ENCODE assay signal across 24 cellular contexts in genomic region chr4:1772869-1773538, GRCh38. TPM values are rescaled to one million over a fixed set of nuclear protein-coding genes. Genes with fewer than 3 reads are reported as not detected.
A peak's percentile ranks its signal among the peaks of the same experiment; 100 is the strongest.
DNase-seq lines count a peak whose midpoint lies in the region; ATAC-seq, FAIRE-seq and TF ChIP-seq lines count a peak whose summit lies in the region.
"Had no signal": no experiment of that assay in that cellular context is flagged by ENCODE, and none has a peak within 500 bp of the region (broad histone marks: within the 10 kb centered on the region; RNA-seq: fewer than 3 reads in every experiment).

No MANE protein-coding gene starts in this region.

- H3K4me1 ChIP-seq in GM12878 (ENCODE audit: control insufficient read depth, insufficient read depth, low read length), result peaks cover 9% of the 10 kb centered on the region
- peaks cover 2% of the 10 kb centered on the region for H3K4me1 ChIP-seq in parathyroid adenoma

- H3K27me3 ChIP-seq in GM12878 (replicated peaks in 1 of 2; ENCODE audit: control insufficient read depth in 2 of 2, insufficient read depth in 2 of 2, low read length in 1 of 2) (peaks cover 3% of the 10 kb centered on the region in 2 experiments; a peak in 3 of 4 replicates), parathyroid adenoma (ENCODE audit: control insufficient read depth, insufficient read depth, low read length) (no peaks in the 10 kb centered on the region)

- H3K4me2 ChIP-seq in GM12878 (ENCODE audit: control insufficient read depth, insufficient read depth) (no peak overlapping the region), parathyroid adenoma (ENCODE audit: low read length) (no peak overlapping the region)

- no peaks in the 10 kb centered on the region for H3K36me3 ChIP-seq in GM12878 (ENCODE audit: control insufficient read depth in 2 of 2, insufficient read depth in 2 of 2, low read length in 1 of 2)
- H3K36me3 ChIP-seq in parathyroid adenoma (ENCODE audit: control insufficient read depth, insufficient read depth, low read length), result no peaks in the 10 kb centered on the region
- H3K36me3 ChIP-seq: sigmoid colon had no signal

- H2AFZ ChIP-seq in GM12878 (ENCODE audit: control insufficient read depth, low read depth, low read length), result no peak overlapping the region
- peak overlapping the region; percentile 74 for H2AFZ ChIP-seq in parathyroid adenoma

- FAIRE-seq in GM12878 (lab: Jason Lieb, UNC), result no peak
- FAIRE-seq: RCC 7860, TTC549 had no signal

- no peaks in the 10 kb centered on the region for H3K9me3 Mint-ChIP-seq in activated naive CD4-positive, alpha-beta T cell treated with anti-CD3 and anti-CD28 coated beads, Interleukin-2, amount 50 U/mL, for 72 hours
- H3K9me3 Mint-ChIP-seq: central memory CD8-positive, alpha-beta T cell; HFFc6; naive thymus-derived CD4-positive, alpha-beta T cell had no signal

- no peak overlapping the region for H3K27ac ChIP-seq in GM12878 (ENCODE audit: control insufficient read depth, insufficient read depth)
- no peak overlapping the region for H3K27ac ChIP-seq in parathyroid adenoma
- no peak overlapping the region for H3K27ac ChIP-seq in caudate nucleus (ENCODE audit: low read depth, low read length)
- H3K27ac ChIP-seq: sigmoid colon had no signal

- no peaks in the 10 kb centered on the region for H3K36me3 Mint-ChIP-seq in activated naive CD4-positive, alpha-beta T cell treated with anti-CD3 and anti-CD28 coated beads, Interleukin-2, amount 50 U/mL, for 72 hours
- H3K36me3 Mint-ChIP-seq: naive thymus-derived CD4-positive, alpha-beta T cell had no signal

- no peak for TF ChIP-seq POLR2A in GM12878 (IDR thresholded peaks at IDR 0.05; ENCODE audit: low read depth, low read length)

- CTCF ChIA-PET in GM12878 (lab: Yijun Ruan, JAX), result interaction anchor here (0.8 to 1.2 kb wide), 2 partner anchors 37 to 129 kb away, joined by 3 read pairs; no protein-coding TSS in a partner anchor

- TF ChIP-seq RAD21 in GM12878 (IDR thresholded peaks at IDR 0.05; ENCODE audit: insufficient read depth, low read depth, low read length), result no peak

- TF ChIP-seq EP300 in GM12878 (IDR thresholded peaks at IDR 0.05; ENCODE audit: borderline replicate concordance in 1 of 2, control insufficient read depth in 1 of 2, low read depth in 2 of 2, low read length in 2 of 2), result no peak

- WGBS in GM12878 (ENCODE audit: insufficient coverage, insufficient replicate concordance, low lambda C conversion rate, missing lambda C conversion rate), result 29% methylated on average over 26 of the region's 30 CpGs

- no peak overlapping the region for H3K9ac ChIP-seq in GM12878 (ENCODE audit: control insufficient read depth, insufficient read depth, low read length)
- no peak overlapping the region for H3K9ac ChIP-seq in parathyroid adenoma

- no peak for TF ChIP-seq CTCF in GM12878 (IDR thresholded peaks at IDR 0.05 in 2 of 3, conservative IDR thresholded peaks at IDR 0.05 in 1 of 3; ENCODE audit: control insufficient read depth in 2 of 3, extremely low read depth in 1 of 3, insufficient read depth in 1 of 3, low read depth in 3 of 3, low read length in 3 of 3)
- TF ChIP-seq CTCF in parathyroid adenoma (IDR thresholded peaks at IDR 0.05), result no peak

- no peaks in the 10 kb centered on the region for H4K20me1 ChIP-seq in GM12878 (ENCODE audit: control insufficient read depth, insufficient read depth)

- intact Hi-C loops in GM12878 (cut with micrococcal nuclease; ENCODE audit: unreplicated experiment), result no loop called here

- DNase-seq in HPDE6-E6E7 (ENCODE audit: extremely low spot score) (peak; percentile 69), NCI-H2196 (lab: John Stamatoyannopoulos, UW; ENCODE audit: unreplicated experiment) (peak; percentile 72), GM12878 (ENCODE audit: low read depth, low spot score) (no peak), dermis blood vessel endothelial cell (no peak), caudate nucleus (lab: John Stamatoyannopoulos, UW) (no peak)
- DNase-seq in activated naive CD4-positive, alpha-beta T cell treated with anti-CD3 and anti-CD28 coated beads, Interleukin-2, amount 50 U/mL, for 72 hours (ENCODE audit: low spot score in 2 of 2), result no peak
- DNase-seq: activated CD4-positive, alpha-beta T cell treated with anti-CD3 and anti-CD28 coated beads for 4 hours; activated effector memory CD4-positive, alpha-beta T cell treated with Interleukin-2 at 50 U/mL for 16 hours; amniotic stem cell; effector memory CD4-positive, alpha-beta T cell; head of caudate nucleus; HFFc6; Kasumi-1; mammary epithelial cell; naive thymus-derived CD4-positive, alpha-beta T cell; NCI-H1417 treated with DMSO at 0.1 percent for 48 hours; NCI-H774; sigmoid colon; stimulated activated CD4-positive, alpha-beta T cell treated with anti-CD3 and anti-CD28 coated beads, Interleukin-1b, Interleukin-23, amount 100 ng/mL, for 48 hours; SW 1271 had no signal

- no TSS peak for BruUV-seq in GM12878 (replicated peaks; lab: Mats Ljungman, UMichigan)

- H3K27ac Mint-ChIP-seq in activated naive CD4-positive, alpha-beta T cell treated with anti-CD3 and anti-CD28 coated beads, Interleukin-2, amount 50 U/mL, for 72 hours, result no peak overlapping the region
- H3K27ac Mint-ChIP-seq: HFFc6; naive thymus-derived CD4-positive, alpha-beta T cell had no signal

- H3K79me2 ChIP-seq in GM12878 (ENCODE audit: control insufficient read depth, insufficient read depth, low read length) (no peaks in the 10 kb centered on the region), parathyroid adenoma (no peaks in the 10 kb centered on the region)

- H3K9me3 ChIP-seq in GM12878 (replicated peaks; ENCODE audit: control insufficient read depth, insufficient read depth, low read length) (no peaks in the 10 kb centered on the region), parathyroid adenoma (ENCODE audit: control insufficient read depth, low read length) (no peaks in the 10 kb centered on the region)
- H3K9me3 ChIP-seq: sigmoid colon had no signal

- SMC1A ChIA-PET in GM12878 (lab: Charles Lee; ENCODE audit: uncharacterized antibody, unreplicated experiment), result no interaction called here

- H3K4me3 ChIP-seq in GM12878, result no peak overlapping the region
- H3K4me3 ChIP-seq in parathyroid adenoma (ENCODE audit: low read depth, low read length), result no peak overlapping the region
- H3K4me3 ChIP-seq: sigmoid colon had no signal

- in situ Hi-C loops in GM12878 (cut with MboI), result no loop called here

- POLR2A ChIA-PET in GM12878 (lab: Charles Lee), result no interaction called here

- peak; percentile 32 for ATAC-seq in GM12878
- ATAC-seq in activated naive CD4-positive, alpha-beta T cell treated with anti-CD3 and anti-CD28 coated beads, Interleukin-2, amount 50 U/mL, for 72 hours, result no peak
- ATAC-seq: naive thymus-derived CD4-positive, alpha-beta T cell had no signal

- RAD21 ChIA-PET in GM12878 (lab: Charles Lee; ENCODE audit: unreplicated experiment), result interaction anchor here (1.1 kb wide), 1 partner anchor 35 kb away, joined by 3 read pairs; no protein-coding TSS in a partner anchor

RNA-seq across cellular contexts. Expression of gene FGFR3, which starts 20.1 kb away (rescaled TPM):
- total RNA-seq in GM12878 (2013; cell fraction: nucleolus; rRNA removed), result not detected in 2 replicates
- 0.05 TPM in 1 of 2 replicates, not detected in the other for total RNA-seq in GM12878 (2014; rRNA removed)
- total RNA-seq in GM12878 (2014; rRNA removed; fragmentation: Illumina TruSeq; extraction: Trizol), result not detected in 2 replicates
- total RNA-seq in GM12878 (2021), result 0.33 and 0.37 TPM in 2 replicates
- polyA plus RNA-seq in GM12878 (2011; ENCODE audit: low read depth), result not detected
- polyA plus RNA-seq in GM12878 (2011; rRNA removed), result 0.01 and 0.05 TPM in 2 replicates
- polyA plus RNA-seq in GM12878 (2011; cell fraction: cytosol; rRNA removed), result 0.01 and 0.08 TPM in 2 replicates
- polyA plus RNA-seq in GM12878 (2011; cell fraction: nucleus; rRNA removed), result 0.18 and 0.25 TPM in 2 replicates
- 0.05 and 0.14 TPM in 2 replicates for polyA plus RNA-seq in GM12878 (2012)
- polyA plus RNA-seq in GM12878 (2014; fragmentation: Illumina TruSeq; extraction: Trizol), result not detected in 2 replicates
- polyA plus RNA-seq in GM12878 (2014; fragmentation: Nextera tagmentation; extraction: Ambion mirVana), result not detected
- polyA plus RNA-seq in GM12878 (2014; rRNA removed), result 0.26 TPM in 1 of 2 replicates, not detected in the other
- polyA plus RNA-seq in GM12878 (2016; fragmentation: Nextera tagmentation; extraction: Ambion mirVana), result under 1 TPM in 1 of 2 experiments, not detected in 1; 0.11 TPM
- polyA minus RNA-seq in GM12878 (2011; rRNA and poly(A)+ RNA removed), result not detected in 2 replicates
- 1.2 TPM in 1 of 2 replicates, not detected in the other for polyA minus RNA-seq in GM12878 (2011; cell fraction: cytosol; rRNA and poly(A)+ RNA removed)
- polyA minus RNA-seq in GM12878 (2011; cell fraction: nucleus; rRNA and poly(A)+ RNA removed), result 0.96 TPM in 1 of 2 replicates, not detected in the other
- 1.1 and 1.4 TPM in 2 replicates for total RNA-seq in dermis blood vessel endothelial cell
- under 1 TPM in 1 of 2 donors, not detected in 1; 0.12 TPM for total RNA-seq in activated naive CD4-positive, alpha-beta T cell treated with anti-CD3 and anti-CD28 coated beads, Interleukin-2, amount 50 U/mL, for 72 hours
- polyA plus RNA-seq: naive thymus-derived CD4-positive, alpha-beta T cell had no signal

RNA-seq across cellular contexts. Expression of gene TACC3, which starts 51.7 kb away (rescaled TPM):
- 45.6 and 47.9 TPM in 2 replicates for total RNA-seq in GM12878 (2013; cell fraction: nucleolus; rRNA removed)
- total RNA-seq in GM12878 (2014; rRNA removed) (48.1 and 66.7 TPM in 2 replicates), GM12878 (2014; rRNA removed; fragmentation: Illumina TruSeq; extraction: Trizol) (44.5 and 48.6 TPM in 2 replicates), GM12878 (2021) (120 and 121 TPM in 2 replicates), dermis blood vessel endothelial cell (13.4 and 34.2 TPM in 2 replicates)
- polyA plus RNA-seq in GM12878 (2011; ENCODE audit: low read depth), result 26.4 TPM
- polyA plus RNA-seq in GM12878 (2011; rRNA removed) (29.0 and 39.7 TPM in 2 replicates), GM12878 (2014; fragmentation: Illumina TruSeq; extraction: Trizol) (77.1 and 99.7 TPM in 2 replicates), GM12878 (2014; fragmentation: Nextera tagmentation; extraction: Ambion mirVana) (1 to 10 TPM; 2.8 to 8.1 TPM), GM12878 (2014; rRNA removed) (79.9 and 99.2 TPM in 2 replicates), GM12878 (2016; fragmentation: Nextera tagmentation; extraction: Ambion mirVana) (100 to 1,000 TPM; 103 to 115 TPM)
- polyA plus RNA-seq in GM12878 (2011; cell fraction: cytosol; rRNA removed), result 48.5 and 50.4 TPM in 2 replicates
- 145 and 206 TPM in 2 replicates for polyA plus RNA-seq in GM12878 (2011; cell fraction: nucleus; rRNA removed)
- polyA plus RNA-seq in GM12878 (2012), result 58.5 and 64.0 TPM in 2 replicates
- polyA minus RNA-seq in GM12878 (2011; rRNA and poly(A)+ RNA removed), result 10.1 and 26.4 TPM in 2 replicates
- polyA minus RNA-seq in GM12878 (2011; cell fraction: cytosol; rRNA and poly(A)+ RNA removed), result 17.0 and 25.1 TPM in 2 replicates
- polyA minus RNA-seq in GM12878 (2011; cell fraction: nucleus; rRNA and poly(A)+ RNA removed), result 17.8 and 34.8 TPM in 2 replicates
- 100 to 1,000 TPM; 195 to 295 TPM for total RNA-seq in activated naive CD4-positive, alpha-beta T cell treated with anti-CD3 and anti-CD28 coated beads, Interleukin-2, amount 50 U/mL, for 72 hours

RNA-seq across cellular contexts. Expression of gene TMEM129, which starts 51.9 kb away (rescaled TPM):
- total RNA-seq in GM12878 (2013; cell fraction: nucleolus; rRNA removed), result 20.1 and 24.9 TPM in 2 replicates
- 18.4 and 20.9 TPM in 2 replicates for total RNA-seq in GM12878 (2014; rRNA removed)
- total RNA-seq in GM12878 (2014; rRNA removed; fragmentation: Illumina TruSeq; extraction: Trizol), result 7.7 and 9.0 TPM in 2 replicates
- total RNA-seq in GM12878 (2021), result 19.3 and 20.4 TPM in 2 replicates
- polyA plus RNA-seq in GM12878 (2011; ENCODE audit: low read depth), result 3.5 TPM
- polyA plus RNA-seq in GM12878 (2011; rRNA removed), result 4.0 and 8.6 TPM in 2 replicates
- polyA plus RNA-seq in GM12878 (2011; cell fraction: cytosol; rRNA removed), result 15.0 and 28.3 TPM in 2 replicates
- 37.7 and 44.3 TPM in 2 replicates for polyA plus RNA-seq in GM12878 (2011; cell fraction: nucleus; rRNA removed)
- 10.2 and 12.3 TPM in 2 replicates for polyA plus RNA-seq in GM12878 (2012)
- 2.1 and 7.2 TPM in 2 replicates for polyA plus RNA-seq in GM12878 (2014; fragmentation: Illumina TruSeq; extraction: Trizol)
- under 1 TPM; 0.19 to 0.46 TPM for polyA plus RNA-seq in GM12878 (2014; fragmentation: Nextera tagmentation; extraction: Ambion mirVana)
- 24.9 and 25.1 TPM in 2 replicates for polyA plus RNA-seq in GM12878 (2014; rRNA removed)
- 10 to 100 TPM; 17.3 to 23.2 TPM for polyA plus RNA-seq in GM12878 (2016; fragmentation: Nextera tagmentation; extraction: Ambion mirVana)
- polyA minus RNA-seq in GM12878 (2011; rRNA and poly(A)+ RNA removed), result 6.2 and 15.6 TPM in 2 replicates
- polyA minus RNA-seq in GM12878 (2011; cell fraction: cytosol; rRNA and poly(A)+ RNA removed), result 6.4 and 6.9 TPM in 2 replicates
- 7.4 and 9.1 TPM in 2 replicates for polyA minus RNA-seq in GM12878 (2011; cell fraction: nucleus; rRNA and poly(A)+ RNA removed)
- total RNA-seq in dermis blood vessel endothelial cell, result 34.7 and 44.8 TPM in 2 replicates
- total RNA-seq in activated naive CD4-positive, alpha-beta T cell treated with anti-CD3 and anti-CD28 coated beads, Interleukin-2, amount 50 U/mL, for 72 hours, result 10 to 100 TPM; 12.7 to 14.9 TPM

Comparison
In these comparisons a context has a peak if more than half of its experiments do, and no peak if none do; other contexts are left out.
1. DNase-seq: peak in HPDE6-E6E7 (single experiment) and NCI-H2196 (single experiment); none in GM12878 (single experiment), dermis blood vessel endothelial cell (single experiment), activated naive CD4-positive, alpha-beta T cell treated with anti-CD3 and anti-CD28 coated beads, Interleukin-2, amount 50 U/mL, for 72 hours (0 of 2) and caudate nucleus (0 of 61).